Comparison of ENCODE assay signal across 19 cellular contexts in genomic region chrX:110414273-110414672, GRCh38. TPM values are rescaled to one million over a fixed set of nuclear protein-coding genes. Genes with fewer than 3 reads are reported as not detected.
DNase-seq lines count a peak whose midpoint lies in the region; ATAC-seq and TF ChIP-seq lines count a peak whose summit lies in the region.
"Had no signal": no experiment of that assay in that cellular context is flagged by ENCODE, and none has a peak within 500 bp of the region (broad histone marks: within the 10 kb centered on the region; RNA-seq: fewer than 3 reads in every experiment).

No MANE protein-coding gene starts in this region.

- H3K27ac Mint-ChIP-seq in natural killer cell (no peak overlapping the region), glutamatergic neuron (ENCODE audit: unreplicated experiment) (no peak overlapping the region)
- H3K27ac Mint-ChIP-seq: activated CD4-positive, alpha-beta memory T cell treated with anti-CD3 and anti-CD28 coated beads, Interleukin-2, amount 10 ng/mL, durations not matched to agents 7 days and 5 days; activated naive CD4-positive, alpha-beta T cell treated with anti-CD3 and anti-CD28 coated beads, Interleukin-2, amount 50 U/mL, for 24 hours; T-helper 17 cell had no signal

- TF ChIP-seq CTCF in RWPE2 (IDR thresholded peaks at IDR 0.05; ENCODE audit: poor library complexity, severe bottlenecking) (no peak), natural killer cell (IDR thresholded peaks at IDR 0.05) (no peak), stomach (IDR thresholded peaks at IDR 0.05) (no peak), glutamatergic neuron (IDR thresholded peaks at IDR 0.05; ENCODE audit: partially characterized antibody, unreplicated experiment) (no peak)

- H3K9me3 Mint-ChIP-seq in natural killer cell, result no peaks in the 10 kb centered on the region
- no peaks in the 10 kb centered on the region for H3K9me3 Mint-ChIP-seq in glutamatergic neuron (ENCODE audit: unreplicated experiment)
- H3K9me3 Mint-ChIP-seq: activated CD4-positive, alpha-beta memory T cell treated with anti-CD3 and anti-CD28 coated beads, Interleukin-2, amount 10 ng/mL, durations not matched to agents 7 days and 5 days; activated naive CD4-positive, alpha-beta T cell treated with anti-CD3 and anti-CD28 coated beads, Interleukin-2, amount 50 U/mL, for 24 hours had no signal

- 36 to 64% (median 45%) methylated on average over 3 of the region's 3 CpGs for WGBS in stomach, 5 donors

- H3K36me3 ChIP-seq in RWPE2 (ENCODE audit: low read depth), result no peaks in the 10 kb centered on the region
- no peaks in the 10 kb centered on the region for H3K36me3 ChIP-seq in stomach
- H3K36me3 ChIP-seq: gastroesophageal sphincter, neutrophil had no signal

- no peak overlapping the region for H3K4me3 ChIP-seq in RWPE2 (ENCODE audit: severe bottlenecking)
- H3K4me3 ChIP-seq in stomach, result no peak overlapping the region
- H3K4me3 ChIP-seq: gastroesophageal sphincter had no signal

- H3K9me3 ChIP-seq in RWPE2 (ENCODE audit: severe bottlenecking), result no peaks in the 10 kb centered on the region
- no peaks in the 10 kb centered on the region for H3K9me3 ChIP-seq in stomach
- H3K9me3 ChIP-seq: gastroesophageal sphincter, neutrophil had no signal

- no peak for TF ChIP-seq EP300 in stomach (IDR thresholded peaks at IDR 0.05)

- peaks cover 0 to 11% of the 10 kb centered on the region in 2 donors for H3K4me1 Mint-ChIP-seq in natural killer cell
- peaks cover 14% of the 10 kb centered on the region for H3K4me1 Mint-ChIP-seq in glutamatergic neuron (ENCODE audit: low read depth, unreplicated experiment)
- H3K4me1 Mint-ChIP-seq: activated naive CD4-positive, alpha-beta T cell treated with anti-CD3 and anti-CD28 coated beads, Interleukin-2, amount 50 U/mL, for 24 hours had no signal

- TF ChIP-seq POLR2A in stomach (IDR thresholded peaks at IDR 0.05), result no peak

- ATAC-seq in GM18508 (IDR thresholded peaks at IDR 0.05; ENCODE audit: insufficient read depth, unreplicated experiment) (peak; percentile 26), GM21526 (IDR thresholded peaks at IDR 0.05; ENCODE audit: low FRiP score, unreplicated experiment) (peak; percentile 31), HG03064 (IDR thresholded peaks at IDR 0.05; ENCODE audit: low read depth, unreplicated experiment) (peak; percentile 16), RWPE2 (ENCODE audit: low read depth) (no peak), natural killer cell (no peak)
- ATAC-seq: gastroesophageal sphincter, left colon, T-helper 17 cell had no signal

- DNase-seq in RWPE2 (ENCODE audit: low spot score) (no peak), natural killer cell (no peak), stomach (no peak), glutamatergic neuron (no peak), SK-N-DZ (ENCODE audit: low spot score) (no peak)
- DNase-seq: activated CD4-positive, alpha-beta memory T cell treated with anti-CD3 and anti-CD28 coated beads, Interleukin-2, amount 10 ng/mL, durations not matched to agents 7 days and 5 days; DND-41; left colon; NCI-H1930; stimulated activated CD4-positive, alpha-beta T cell treated with anti-CD3 and anti-CD28 coated beads, Interleukin-15, amount 100 ng/mL, for 24 hours; stimulated activated naive CD4-positive, alpha-beta T cell; T-helper 17 cell had no signal

- H3K27ac ChIP-seq in RWPE2 (ENCODE audit: poor library complexity, severe bottlenecking) (peak overlapping the region; percentile 74), stomach (no peak overlapping the region)
- H3K27ac ChIP-seq: gastroesophageal sphincter, neutrophil had no signal

- H3K27me3 Mint-ChIP-seq in natural killer cell (ENCODE audit: low read depth in 2 of 2) (peaks cover 5 to 29% of the 10 kb centered on the region in 2 donors), glutamatergic neuron (ENCODE audit: unreplicated experiment) (no peaks in the 10 kb centered on the region)
- H3K27me3 Mint-ChIP-seq: activated CD4-positive, alpha-beta memory T cell treated with anti-CD3 and anti-CD28 coated beads, Interleukin-2, amount 10 ng/mL, durations not matched to agents 7 days and 5 days; T-helper 17 cell had no signal

- H3K36me3 Mint-ChIP-seq in natural killer cell, result no peaks in the 10 kb centered on the region
- H3K36me3 Mint-ChIP-seq in glutamatergic neuron (ENCODE audit: unreplicated experiment), result no peaks in the 10 kb centered on the region
- H3K36me3 Mint-ChIP-seq: activated naive CD4-positive, alpha-beta T cell treated with anti-CD3 and anti-CD28 coated beads, Interleukin-2, amount 50 U/mL, for 24 hours had no signal

- H3K27me3 ChIP-seq in RWPE2 (ENCODE audit: insufficient read depth, poor library complexity, severe bottlenecking) (no peaks in the 10 kb centered on the region), stomach (peaks cover 0 to 11% (median 0%) of the 10 kb centered on the region in 3 donors)
- H3K27me3 ChIP-seq: gastroesophageal sphincter, neutrophil had no signal

- H3K4me1 ChIP-seq in RWPE2 (ENCODE audit: insufficient read depth, poor library complexity, severe bottlenecking), result peaks cover 21% of the 10 kb centered on the region
- H3K4me1 ChIP-seq in stomach, result peaks cover 0 to 17% (median 6%) of the 10 kb centered on the region in 4 donors

- intact Hi-C loops in natural killer cell (cut with micrococcal nuclease), result no loop called here
- intact Hi-C loops in stomach (cut with DNase I; ENCODE audit: low total_unique reads), result loop anchor here (5.0 kb wide), 1 partner anchor 252 kb away; no protein-coding TSS in a partner anchor

- H3K4me3 Mint-ChIP-seq in natural killer cell (no peak overlapping the region), glutamatergic neuron (ENCODE audit: unreplicated experiment) (no peak overlapping the region)
- H3K4me3 Mint-ChIP-seq: activated CD4-positive, alpha-beta memory T cell treated with anti-CD3 and anti-CD28 coated beads, Interleukin-2, amount 10 ng/mL, durations not matched to agents 7 days and 5 days; activated naive CD4-positive, alpha-beta T cell treated with anti-CD3 and anti-CD28 coated beads, Interleukin-2, amount 50 U/mL, for 24 hours; T-helper 17 cell had no signal

RNA-seq across cellular contexts. Expression of gene RTL9, which starts 55.6 kb away (rescaled TPM):
- total RNA-seq in natural killer cell (not detected), stomach (under 1 TPM in 1 of 5 donors, not detected in 4; under 0.01 TPM), glutamatergic neuron (ENCODE audit: unreplicated experiment) (1.8 TPM)
- polyA plus RNA-seq in stomach, result not detected
- polyA plus RNA-seq in SK-N-DZ (2014; cell fraction: cytosol; rRNA removed), result 0.42 and 0.83 TPM in 2 replicates
- 0.73 and 1.5 TPM in 2 replicates for polyA plus RNA-seq in SK-N-DZ (2014; cell fraction: nucleus; rRNA removed)
- total RNA-seq: activated CD4-positive, alpha-beta memory T cell treated with anti-CD3 and anti-CD28 coated beads, Interleukin-2, amount 10 ng/mL, durations not matched to agents 7 days and 5 days; left colon; OCI-LY7; T-helper 17 cell had no signal

Comparison
In these comparisons a context has a peak if more than half of its experiments do, and no peak if none do; other contexts are left out.
1. ATAC-seq: peak in GM18508 (single experiment), GM21526 (single experiment) and HG03064 (single experiment); none in RWPE2 (single experiment) and natural killer cell (0 of 3).